1 cellular context compared by ENCODE assay signal in the genomic region with DNA sequence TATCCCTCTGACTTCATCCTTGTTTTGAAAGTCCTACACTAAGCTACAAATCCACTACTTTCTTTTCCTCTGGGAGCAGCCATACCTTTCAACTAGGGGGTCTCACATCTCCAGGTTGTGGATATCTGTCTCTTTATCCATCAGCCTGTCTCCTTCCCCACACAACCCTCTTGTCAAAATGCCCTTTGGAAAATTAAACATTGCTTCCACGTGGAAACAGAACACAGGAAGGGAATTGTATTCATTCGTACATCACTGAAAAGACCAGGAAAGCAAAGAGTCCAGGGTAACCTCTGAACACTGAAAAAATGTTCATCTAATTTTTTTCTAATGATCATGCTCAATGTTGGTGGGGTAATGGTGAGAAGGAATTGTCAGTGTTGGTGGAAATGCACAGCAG.
TF ChIP-seq lines count a peak whose summit lies in the region.

No MANE protein-coding gene starts in this region.

TF ChIP-seq in A549, 52 proteins besides CTCF, POLR2A, EP300 and RAD21 (continued from another document):
- TF ChIP-seq, protein P1, sequence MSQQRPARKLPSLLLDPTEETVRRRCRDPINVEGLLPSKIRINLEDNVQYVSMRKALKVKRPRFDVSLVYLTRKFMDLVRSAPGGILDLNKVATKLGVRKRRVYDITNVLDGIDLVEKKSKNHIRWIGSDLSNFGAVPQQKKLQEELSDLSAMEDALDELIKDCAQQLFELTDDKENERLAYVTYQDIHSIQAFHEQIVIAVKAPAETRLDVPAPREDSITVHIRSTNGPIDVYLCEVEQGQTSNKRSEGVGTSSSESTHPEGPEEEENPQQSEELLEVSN (IDR thresholded peaks at IDR 0.05; ENCODE audit: borderline replicate concordance, low read depth), result no peak
- TF ChIP-seq PHF8 (IDR thresholded peaks at IDR 0.05; ENCODE audit: borderline replicate concordance, low read depth), result no peak
